ENCODE assay signal across 1 cellular context in the genomic region with DNA sequence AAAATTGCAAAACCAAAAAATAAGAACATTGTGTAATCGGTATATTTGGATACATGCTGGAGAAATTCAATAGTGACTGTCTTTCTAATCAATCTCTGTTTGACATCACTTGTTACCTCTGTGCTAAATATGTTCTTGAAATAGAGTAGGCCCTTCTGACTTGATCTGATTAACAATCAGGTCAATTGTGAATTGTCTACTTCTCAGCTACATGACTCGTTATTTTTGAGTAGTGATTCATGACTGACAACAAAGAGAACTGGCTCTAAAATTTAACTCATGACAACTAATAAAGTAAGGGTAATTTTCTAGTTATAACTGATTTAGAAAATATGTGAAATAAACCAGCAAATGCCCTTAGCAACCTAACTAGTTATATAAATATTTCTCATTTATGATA.
TF ChIP-seq lines count a peak whose summit lies in the region.

No MANE protein-coding gene starts in this region.

TF ChIP-seq in SK-N-SH treated with all-trans-retinoic acid at 6 μM for 48 hours, 23 proteins besides CTCF, POLR2A, EP300 and RAD21 (continued from another document):
- TF ChIP-seq ARNTL (CRISPR knock-in tag; IDR thresholded peaks at IDR 0.05; ENCODE audit: borderline replicate concordance, low read depth) (no peak), CREB5 (CRISPR knock-in tag; IDR thresholded peaks at IDR 0.05; ENCODE audit: low read depth) (no peak)
- TF ChIP-seq, protein P1, sequence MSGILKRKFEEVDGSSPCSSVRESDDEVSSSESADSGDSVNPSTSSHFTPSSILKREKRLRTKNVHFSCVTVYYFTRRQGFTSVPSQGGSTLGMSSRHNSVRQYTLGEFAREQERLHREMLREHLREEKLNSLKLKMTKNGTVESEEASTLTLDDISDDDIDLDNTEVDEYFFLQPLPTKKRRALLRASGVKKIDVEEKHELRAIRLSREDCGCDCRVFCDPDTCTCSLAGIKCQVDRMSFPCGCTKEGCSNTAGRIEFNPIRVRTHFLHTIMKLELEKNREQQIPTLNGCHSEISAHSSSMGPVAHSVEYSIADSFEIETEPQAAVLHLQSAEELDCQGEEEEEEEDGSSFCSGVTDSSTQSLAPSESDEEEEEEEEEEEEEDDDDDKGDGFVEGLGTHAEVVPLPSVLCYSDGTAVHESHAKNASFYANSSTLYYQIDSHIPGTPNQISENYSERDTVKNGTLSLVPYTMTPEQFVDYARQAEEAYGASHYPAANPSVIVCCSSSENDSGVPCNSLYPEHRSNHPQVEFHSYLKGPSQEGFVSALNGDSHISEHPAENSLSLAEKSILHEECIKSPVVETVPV (CRISPR knock-in tag; IDR thresholded peaks at IDR 0.05), result no peak
